In genomic region chr7:116356333-116356965, GRCh38 we compare ENCODE assay signal across 16 cellular contexts.
DNase-seq lines count a peak whose midpoint lies in the region; ATAC-seq, FAIRE-seq and TF ChIP-seq lines count a peak whose summit lies in the region.
"Had no signal": no experiment of that assay in that cellular context is flagged by ENCODE, and none has a peak within 500 bp of the region (broad histone marks: within the 10 kb centered on the region; RNA-seq: fewer than 3 reads in every experiment).

No MANE protein-coding gene starts in this region.

- dilution Hi-C loops in endothelial cell of umbilical vein (cut with MboI; ENCODE audit: extremely low pct_ligation_motif_present, low sequenced_read_pairs): no loop called here

- peak overlapping the region; percentile 96 for H3K9ac ChIP-seq in endothelial cell of umbilical vein (replicated peaks; ENCODE audit: extremely low read depth, insufficient read depth, low read length)

- H3K27ac ChIP-seq in PC-9: peak overlapping the region; percentile 93
- peak overlapping the region; percentile 99 for H3K27ac ChIP-seq in endothelial cell of umbilical vein (ENCODE audit: insufficient read depth, low read depth, low read length)
- peak overlapping the region; percentile 86 for H3K27ac ChIP-seq in mesodermal cell (ENCODE audit: low read depth, low read length, severe bottlenecking)
- peak overlapping the region; percentile 93 to 97 (median 96) for H3K27ac ChIP-seq in thyroid gland

- H2AFZ ChIP-seq in PC-9 (peak overlapping the region; percentile 46; the same call in 1 of the 2 replicates), endothelial cell of umbilical vein (ENCODE audit: low read depth, low read length) (no peak overlapping the region)

- H3K9me1 ChIP-seq in endothelial cell of umbilical vein (replicated peaks; ENCODE audit: control insufficient read depth, extremely low read depth, insufficient read depth, low read length): no peaks in the 10 kb centered on the region

- no peak for ATAC-seq in GM18520 (IDR thresholded peaks at IDR 0.05; ENCODE audit: unreplicated experiment)
- no peak for ATAC-seq in HG03025 (IDR thresholded peaks at IDR 0.05; ENCODE audit: low FRiP score, unreplicated experiment)
- ATAC-seq: activated T-helper 17 cell treated with anti-CD3 and anti-CD28 coated beads, Interleukin-2, amount 50 U/mL, for 72 hours; stimulated activated naive B cell treated with anti-CD40 and anti-IgM and Interleukin-4, amounts not matched to agents 10 μg/mL and 1 μg/mL and 100 μg/mL, for 72 hours; T-helper 17 cell had no signal

- intact Hi-C loops in PC-9 (cut with micrococcal nuclease; ENCODE audit: unreplicated experiment) (loop anchor here (5.0 to 10.0 kb wide), 2 partner anchors 336 to 778 kb away; no protein-coding TSS in a partner anchor), endothelial cell of umbilical vein (cut with micrococcal nuclease) (no loop called here), thyroid gland (cut with DNase I) (loop anchor here (10.0 kb wide), 2 partner anchors 82 to 168 kb away; partner anchors contain the start of gene CAV1)

- H3K4me3 ChIP-seq in PC-9 (no peak overlapping the region), endothelial cell of umbilical vein (replicated peaks in 1 of 3; ENCODE audit: insufficient read depth in 1 of 3, low read depth in 1 of 3, low read length in 3 of 3) (no peak overlapping the region), mesodermal cell (ENCODE audit: extremely low read depth, insufficient read depth, low read length, poor library complexity, severe bottlenecking) (no peak overlapping the region), thyroid gland (replicated peaks in 1 of 3) (no peak overlapping the region)

- H4K20me1 ChIP-seq in PC-9 (ENCODE audit: insufficient read depth): no peaks in the 10 kb centered on the region
- no peaks in the 10 kb centered on the region for H4K20me1 ChIP-seq in endothelial cell of umbilical vein (replicated peaks; ENCODE audit: control insufficient read depth, extremely low read depth, insufficient read depth, low read length)

- no peak for TF ChIP-seq CTCF in PC-9 (conservative IDR thresholded peaks at IDR 0.05)
- TF ChIP-seq CTCF in endothelial cell of umbilical vein (IDR thresholded peaks at IDR 0.05; ENCODE audit: extremely low read depth in 1 of 2, insufficient read depth in 1 of 2, low read depth in 1 of 2, low read length in 2 of 2): no peak
- TF ChIP-seq CTCF in thyroid gland (IDR thresholded peaks at IDR 0.05): no peak

- no TSS peak for BruUV-seq in PC-9 (replicated peaks; lab: Mats Ljungman, UMichigan)
- no TSS peak for BruUV-seq in endothelial cell of umbilical vein (replicated peaks; lab: Mats Ljungman, UMichigan)

- peaks cover 62% of the 10 kb centered on the region for H3K4me1 ChIP-seq in PC-9 (replicated peaks; ENCODE audit: insufficient read depth)
- H3K4me1 ChIP-seq in endothelial cell of umbilical vein (ENCODE audit: control insufficient read depth, extremely low read depth, insufficient read depth, low read length): peaks cover 63% of the 10 kb centered on the region
- H3K4me1 ChIP-seq in mesodermal cell (ENCODE audit: control insufficient read depth, insufficient read depth, low read length, poor library complexity, severe bottlenecking): peaks cover 39% of the 10 kb centered on the region
- peaks cover 56 to 59% of the 10 kb centered on the region in 2 donors for H3K4me1 ChIP-seq in thyroid gland

- POLR2A ChIA-PET in PC-9 (lab: Charles Lee; ENCODE audit: unreplicated experiment) (interaction anchor here (0.5 to 1.3 kb wide), 5 partner anchors 28 to 344 kb away, joined by 3 to 11 read pairs (median 7); no protein-coding TSS in a partner anchor), endothelial cell of umbilical vein (lab: Charles Lee) (interaction anchor here (1.2 kb wide), 1 partner anchor 70 kb away, joined by 5 read pairs; no protein-coding TSS in a partner anchor)

- 89 to 100% methylated on average over 1 of the region's 1 CpG for WGBS in mesodermal cell (ENCODE audit: insufficient coverage in 2 of 2), 2 experiments
- 31 to 54% methylated on average over 1 of the region's 1 CpG for WGBS in thyroid gland, 2 donors

- H3K27me3 ChIP-seq in PC-9 (ENCODE audit: insufficient read depth, low read depth) (no peaks in the 10 kb centered on the region), endothelial cell of umbilical vein (ENCODE audit: control insufficient read depth in 2 of 2, insufficient read depth in 2 of 2, low read length in 2 of 2) (no peaks in the 10 kb centered on the region), thyroid gland (no peaks in the 10 kb centered on the region)

- H3K9me3 ChIP-seq in PC-9 (ENCODE audit: insufficient read depth, low read depth): peaks cover 10% of the 10 kb centered on the region; the same call in 1 of the 2 replicates
- no peaks in the 10 kb centered on the region for H3K9me3 ChIP-seq in endothelial cell of umbilical vein (replicated peaks; ENCODE audit: control insufficient read depth, insufficient read depth, low read length)
- no peaks in the 10 kb centered on the region for H3K9me3 ChIP-seq in mesodermal cell (ENCODE audit: control insufficient read depth, low read length)
- H3K9me3 ChIP-seq in thyroid gland: no peaks in the 10 kb centered on the region

- TF ChIP-seq POLR2A in endothelial cell of umbilical vein (IDR thresholded peaks at IDR 0.05; ENCODE audit: low read depth, low read length) (no peak), thyroid gland (IDR thresholded peaks at IDR 0.05) (no peak)

- peak overlapping the region; percentile 76 for H3K4me2 ChIP-seq in PC-9
- peak overlapping the region; percentile 1 for H3K4me2 ChIP-seq in endothelial cell of umbilical vein (ENCODE audit: insufficient read depth, low read length)

- CTCF ChIA-PET in PC-9 (lab: Charles Lee) (no interaction called here), endothelial cell of umbilical vein (lab: Charles Lee) (interaction anchor here (1.1 to 1.6 kb wide), 5 partner anchors 37 to 170 kb away, joined by 3 to 5 read pairs (median 5); no protein-coding TSS in a partner anchor)

- no peak for FAIRE-seq in endothelial cell of umbilical vein (lab: Jason Lieb, UNC)
- FAIRE-seq: bronchial epithelial cell had no signal

- H3K9me2 ChIP-seq in PC-9 (ENCODE audit: insufficient read depth): no peaks in the 10 kb centered on the region

- no peaks in the 10 kb centered on the region for H3K36me3 ChIP-seq in PC-9 (ENCODE audit: low read depth)
- no peaks in the 10 kb centered on the region for H3K36me3 ChIP-seq in endothelial cell of umbilical vein (ENCODE audit: control insufficient read depth in 2 of 2, extremely low read depth in 1 of 2, insufficient read depth in 2 of 2, low read length in 2 of 2)
- H3K36me3 ChIP-seq in mesodermal cell (ENCODE audit: control insufficient read depth, insufficient read depth, low read length): no peaks in the 10 kb centered on the region
- H3K36me3 ChIP-seq in thyroid gland: no peaks in the 10 kb centered on the region

- peaks cover 46% of the 10 kb centered on the region for H3F3A ChIP-seq in PC-9 (ENCODE audit: insufficient read depth, low read depth)

- no peaks in the 10 kb centered on the region for H3K79me2 ChIP-seq in PC-9 (ENCODE audit: low read depth)
- H3K79me2 ChIP-seq in endothelial cell of umbilical vein (ENCODE audit: control insufficient read depth, insufficient read depth, low read length): no peaks in the 10 kb centered on the region

- DNase-seq in PC-9 (no peak), endothelial cell of umbilical vein (ENCODE audit: low read depth, low spot score) (peak; percentile 60), thyroid gland (peak; percentile 65 to 69)
- DNase-seq in activated effector memory CD4-positive, alpha-beta T cell treated with anti-CD3 and anti-CD28 coated beads, Interleukin-2, amount 50 U/mL, for 16 hours: no peak
- DNase-seq in activated CD4-positive, alpha-beta T cell treated with anti-CD3 and anti-CD28 coated beads for 4 hours: no peak
- DNase-seq: activated CD4-positive, alpha-beta T cell treated with anti-CD3 and anti-CD28 coated beads, Interleukin-2, amount 10 ng/mL, durations not matched to agents 24 days and 14 days; immature natural killer cell; NCI-H1930; NK-92 treated with Interleukin-12 subunit alpha and Interleukin-12 subunit beta, amount 100 ng/mL, for 24 hours; stimulated activated naive B cell treated with anti-CD40 and anti-IgM and Interleukin-4, amounts not matched to agents 10 μg/mL and 1 μg/mL and 100 μg/mL, for 72 hours; T-helper 17 cell had no signal

TF ChIP-seq in endothelial cell of umbilical vein, 7 proteins besides CTCF, POLR2A, EP300 and RAD21:
- no peak for TF ChIP-seq FOS (IDR thresholded peaks at IDR 0.05; ENCODE audit: borderline replicate concordance, insufficient read depth, low read length)
- no peak for TF ChIP-seq MAX (IDR thresholded peaks at IDR 0.05; ENCODE audit: insufficient read depth, insufficient read length)
- TF ChIP-seq EZH2 (IDR thresholded peaks at IDR 0.05; ENCODE audit: borderline replicate concordance, low read depth, low read length, severe bottlenecking): no peak
- no peak for TF ChIP-seq POLR2AphosphoS5 (IDR thresholded peaks at IDR 0.05; ENCODE audit: insufficient read depth, low read depth, low read length)

Comparison
In these comparisons a context has a peak if more than half of its experiments do, and no peak if none do; other contexts are left out.
1. DNase-seq: peak in endothelial cell of umbilical vein (single experiment) and thyroid gland (2 of 2); none in PC-9 (0 of 2), activated effector memory CD4-positive, alpha-beta T cell treated with anti-CD3 and anti-CD28 coated beads, Interleukin-2, amount 50 U/mL, for 16 hours (single experiment) and activated CD4-positive, alpha-beta T cell treated with anti-CD3 and anti-CD28 coated beads for 4 hours (0 of 2).
2. Peak in every context shown above with its lines, with median percentiles within 50 percentile points of each other: H3K27ac ChIP-seq.